33 cellular contexts compared by ENCODE assay signal in genomic region chr4:8257854-8258253, GRCh38. TPM values are rescaled to one million over a fixed set of nuclear protein-coding genes. Genes with fewer than 3 reads are reported as not detected.
"Had no signal": no experiment of that assay in that cellular context is flagged by ENCODE, and none has a peak within 500 bp of the region (broad histone marks: within the 10 kb centered on the region; RNA-seq: fewer than 3 reads in every experiment).

No MANE protein-coding gene starts in this region.

- H3K4me1 ChIP-seq: ascending aorta had no signal

- DNase-seq: activated CD4-positive, alpha-beta memory T cell treated with anti-CD3 and anti-CD28 coated beads for 36 hours; activated CD4-positive, alpha-beta T cell treated with anti-CD3 and anti-CD28 coated beads for 36 hours; activated CD4-positive, alpha-beta T cell treated with anti-CD3 and anti-CD28 coated beads, Interleukin-2, amount 10 ng/mL, durations not matched to agents 24 days and 14 days; activated CD4-positive, CD25-positive, alpha-beta regulatory T cell; activated CD4-positive, CD25-positive, alpha-beta regulatory T cell treated with anti-CD3 and anti-CD28 coated beads, Interleukin-2, amount 50 U/mL, for 72 hours; activated CD8-positive, alpha-beta memory T cell treated with anti-CD3 and anti-CD28 coated beads, Interleukin-2, amount 10 ng/mL, durations not matched to agents 7 days and 5 days; activated CD8-positive, alpha-beta memory T cell treated with anti-CD3 and anti-CD28 coated beads, Interleukin-2, amount 50 U/mL, for 4 hours; activated CD8-positive, alpha-beta T cell treated with anti-CD3 and anti-CD28 coated beads, Interleukin-2, amount 10 ng/mL, durations not matched to agents 7 days and 5 days; activated effector memory CD4-positive, alpha-beta T cell treated with anti-CD3 and anti-CD28 coated beads, Interleukin-2, amount 50 U/mL, for 16 hours; activated naive CD4-positive, alpha-beta T cell treated with anti-CD3 and anti-CD28 coated beads for 36 hours; activated naive CD8-positive, alpha-beta T cell treated with anti-CD3 and anti-CD28 coated beads for 36 hours; activated naive CD8-positive, alpha-beta T cell treated with anti-CD3 and anti-CD28 coated beads, Interleukin-2, amount 50 U/mL, for 24 hours; activated T-cell treated with anti-CD3 and anti-CD28 coated beads, Interleukin-2, amount 50 U/mL, for 1 hour; activated T-cell treated with anti-CD3 and anti-CD28 coated beads, Interleukin-2, amount 50 U/mL, for 48 hours; effector CD8-positive, alpha-beta T cell; esophagus squamous epithelium; foreskin melanocyte; heart right ventricle; T-helper 1 cell; T-helper 2 cell had no signal

- H3K36me3 ChIP-seq: ascending aorta, esophagus squamous epithelium, gastroesophageal sphincter, heart right ventricle had no signal

- H3K36me3 Mint-ChIP-seq: activated CD4-positive, alpha-beta memory T cell treated with anti-CD3 and anti-CD28 coated beads for 36 hours; activated CD8-positive, alpha-beta memory T cell treated with anti-CD3 and anti-CD28 coated beads, Interleukin-2, amount 10 ng/mL, durations not matched to agents 7 days and 5 days; activated naive CD4-positive, alpha-beta T cell treated with anti-CD3 and anti-CD28 coated beads, Interleukin-2, amount 50 U/mL, for 24 hours; activated naive CD8-positive, alpha-beta T cell treated with anti-CD3 and anti-CD28 coated beads for 36 hours; brain had no signal

- H3K27me3 ChIP-seq: ascending aorta, esophagus squamous epithelium, gastroesophageal sphincter, heart right ventricle had no signal

- H3K4me1 Mint-ChIP-seq: activated CD4-positive, alpha-beta T cell treated with anti-CD3 and anti-CD28 coated beads for 36 hours; activated CD4-positive, alpha-beta T cell treated with anti-CD3 and anti-CD28 coated beads, Interleukin-2, amount 10 ng/mL, durations not matched to agents 24 days and 14 days; activated naive CD4-positive, alpha-beta T cell treated with anti-CD3 and anti-CD28 coated beads, Interleukin-2, amount 50 U/mL, for 24 hours; activated naive CD8-positive, alpha-beta T cell treated with anti-CD3 and anti-CD28 coated beads, Interleukin-2, amount 50 U/mL, for 24 hours; central memory CD8-positive, alpha-beta T cell had no signal

- H3K27ac Mint-ChIP-seq: activated CD4-positive, alpha-beta memory T cell treated with anti-CD3 and anti-CD28 coated beads for 36 hours; activated CD4-positive, alpha-beta T cell treated with anti-CD3 and anti-CD28 coated beads for 36 hours; activated CD4-positive, alpha-beta T cell treated with anti-CD3 and anti-CD28 coated beads, Interleukin-2, amount 10 ng/mL, durations not matched to agents 24 days and 14 days; activated CD8-positive, alpha-beta memory T cell treated with anti-CD3 and anti-CD28 coated beads, Interleukin-2, amount 10 ng/mL, durations not matched to agents 7 days and 5 days; activated CD8-positive, alpha-beta T cell treated with anti-CD3 and anti-CD28 coated beads, Interleukin-2, amount 10 ng/mL, durations not matched to agents 7 days and 5 days; activated naive CD4-positive, alpha-beta T cell treated with anti-CD3 and anti-CD28 coated beads for 36 hours; activated naive CD8-positive, alpha-beta T cell treated with anti-CD3 and anti-CD28 coated beads for 36 hours; activated naive CD8-positive, alpha-beta T cell treated with anti-CD3 and anti-CD28 coated beads, Interleukin-2, amount 50 U/mL, for 24 hours; activated T-helper 1 cell treated with anti-CD3 and anti-CD28 coated beads, Interleukin-12 subunit alpha, Interleukin-12 subunit beta, Interleukin-2, Interleukin-4 antibody, amounts not matched to agents 30 ng/mL and 10 ng/mL and 1 ng/mL, durations not matched to agents 14 hours and 24 hours and 36 hours; activated T-helper 2 cell treated with anti-CD3 and anti-CD28 coated beads, Interferon-gamma antibody, Interleukin-2, Interleukin-4, amounts not matched to agents 10 μg/mL and 5 μg/mL and 100 μg/mL, durations not matched to agents 14 hours and 24 hours and 36 hours; brain had no signal

- H3K27ac ChIP-seq: ascending aorta, epithelial cell of prostate, esophagus squamous epithelium, gastroesophageal sphincter, heart right ventricle had no signal

- H3K9me3 ChIP-seq: ascending aorta, esophagus squamous epithelium, gastroesophageal sphincter, heart right ventricle had no signal

- ATAC-seq: activated CD4-positive, alpha-beta T cell treated with anti-CD3 and anti-CD28 coated beads for 36 hours; activated CD8-positive, alpha-beta memory T cell treated with anti-CD3 and anti-CD28 coated beads, Interleukin-2, amount 10 ng/mL, durations not matched to agents 7 days and 5 days; activated CD8-positive, alpha-beta T cell treated with anti-CD3 and anti-CD28 coated beads, Interleukin-2, amount 10 ng/mL, durations not matched to agents 7 days and 5 days; activated naive CD8-positive, alpha-beta T cell treated with anti-CD3 and anti-CD28 coated beads, Interleukin-2, amount 50 U/mL, for 24 hours; gastroesophageal sphincter; heart right ventricle had no signal

- H3K9me3 Mint-ChIP-seq: activated CD4-positive, alpha-beta memory T cell treated with anti-CD3 and anti-CD28 coated beads for 36 hours; activated CD4-positive, alpha-beta T cell treated with anti-CD3 and anti-CD28 coated beads, Interleukin-2, amount 10 ng/mL, durations not matched to agents 24 days and 14 days; activated naive CD4-positive, alpha-beta T cell treated with anti-CD3 and anti-CD28 coated beads for 36 hours; activated naive CD4-positive, alpha-beta T cell treated with anti-CD3 and anti-CD28 coated beads, Interleukin-2, amount 50 U/mL, for 24 hours; activated naive CD8-positive, alpha-beta T cell treated with anti-CD3 and anti-CD28 coated beads for 36 hours; activated naive CD8-positive, alpha-beta T cell treated with anti-CD3 and anti-CD28 coated beads, Interleukin-2, amount 50 U/mL, for 24 hours; activated T-helper 1 cell treated with anti-CD3 and anti-CD28 coated beads, Interleukin-12 subunit alpha, Interleukin-12 subunit beta, Interleukin-2, Interleukin-4 antibody, amounts not matched to agents 30 ng/mL and 10 ng/mL and 1 ng/mL, durations not matched to agents 14 hours and 24 hours and 36 hours; activated T-helper 2 cell treated with anti-CD3 and anti-CD28 coated beads, Interferon-gamma antibody, Interleukin-2, Interleukin-4, amounts not matched to agents 10 μg/mL and 5 μg/mL and 100 μg/mL, durations not matched to agents 14 hours and 24 hours and 36 hours; central memory CD8-positive, alpha-beta T cell had no signal

- FAIRE-seq: bronchial epithelial cell, colon, endometrium, endothelial cell of umbilical vein had no signal

- H3K4me3 ChIP-seq: ascending aorta, esophagus squamous epithelium, gastroesophageal sphincter, heart right ventricle had no signal

- H3K4me3 Mint-ChIP-seq: activated CD4-positive, alpha-beta memory T cell treated with anti-CD3 and anti-CD28 coated beads for 36 hours; activated CD4-positive, alpha-beta T cell treated with anti-CD3 and anti-CD28 coated beads for 36 hours; activated CD4-positive, alpha-beta T cell treated with anti-CD3 and anti-CD28 coated beads, Interleukin-2, amount 10 ng/mL, durations not matched to agents 24 days and 14 days; activated CD8-positive, alpha-beta memory T cell treated with anti-CD3 and anti-CD28 coated beads, Interleukin-2, amount 10 ng/mL, durations not matched to agents 7 days and 5 days; activated CD8-positive, alpha-beta T cell treated with anti-CD3 and anti-CD28 coated beads, Interleukin-2, amount 10 ng/mL, durations not matched to agents 7 days and 5 days; activated naive CD4-positive, alpha-beta T cell treated with anti-CD3 and anti-CD28 coated beads for 36 hours; activated naive CD4-positive, alpha-beta T cell treated with anti-CD3 and anti-CD28 coated beads, Interleukin-2, amount 50 U/mL, for 24 hours; activated naive CD8-positive, alpha-beta T cell treated with anti-CD3 and anti-CD28 coated beads for 36 hours; activated naive CD8-positive, alpha-beta T cell treated with anti-CD3 and anti-CD28 coated beads, Interleukin-2, amount 50 U/mL, for 24 hours; activated T-helper 1 cell treated with anti-CD3 and anti-CD28 coated beads, Interleukin-12 subunit alpha, Interleukin-12 subunit beta, Interleukin-2, Interleukin-4 antibody, amounts not matched to agents 30 ng/mL and 10 ng/mL and 1 ng/mL, durations not matched to agents 14 hours and 24 hours and 36 hours; brain; central memory CD8-positive, alpha-beta T cell had no signal

- H3K27me3 Mint-ChIP-seq: activated CD4-positive, alpha-beta T cell treated with anti-CD3 and anti-CD28 coated beads for 36 hours; activated CD4-positive, alpha-beta T cell treated with anti-CD3 and anti-CD28 coated beads, Interleukin-2, amount 10 ng/mL, durations not matched to agents 24 days and 14 days; activated naive CD4-positive, alpha-beta T cell treated with anti-CD3 and anti-CD28 coated beads, Interleukin-2, amount 50 U/mL, for 24 hours; activated naive CD8-positive, alpha-beta T cell treated with anti-CD3 and anti-CD28 coated beads for 36 hours had no signal

RNA-seq across cellular contexts. Expression of gene HTRA3, which starts 11.7 kb away (rescaled TPM):
- total RNA-seq: activated CD4-positive, alpha-beta memory T cell treated with anti-CD3 and anti-CD28 coated beads for 36 hours; activated CD4-positive, alpha-beta T cell treated with anti-CD3 and anti-CD28 coated beads for 36 hours; activated CD4-positive, alpha-beta T cell treated with anti-CD3 and anti-CD28 coated beads, Interleukin-2, amount 10 ng/mL, durations not matched to agents 24 days and 14 days; activated CD8-positive, alpha-beta memory T cell treated with anti-CD3 and anti-CD28 coated beads for 36 hours; activated CD8-positive, alpha-beta memory T cell treated with anti-CD3 and anti-CD28 coated beads, Interleukin-2, amount 10 ng/mL, durations not matched to agents 7 days and 5 days; activated CD8-positive, alpha-beta T cell treated with anti-CD3 and anti-CD28 coated beads, Interleukin-2, amount 10 ng/mL, durations not matched to agents 7 days and 5 days; activated naive CD4-positive, alpha-beta T cell treated with anti-CD3 and anti-CD28 coated beads for 36 hours; activated naive CD8-positive, alpha-beta T cell treated with anti-CD3 and anti-CD28 coated beads for 36 hours; activated T-helper 1 cell treated with anti-CD3 and anti-CD28 coated beads, Interleukin-12 subunit alpha, Interleukin-12 subunit beta, Interleukin-2, Interleukin-4 antibody, amounts not matched to agents 30 ng/mL and 10 ng/mL and 1 ng/mL, durations not matched to agents 14 hours and 24 hours and 36 hours had no signal
